In genomic region chr22:16845881-16846280, GRCh38 we compare ENCODE assay signal across 35 cellular contexts. TPM values are rescaled to one million over a fixed set of nuclear protein-coding genes. Genes with fewer than 3 reads are reported as not detected.
"Had no signal": no experiment of that assay in that cellular context is flagged by ENCODE, and none has a peak within 500 bp of the region (broad histone marks: within the 10 kb centered on the region; RNA-seq: fewer than 3 reads in every experiment).

No MANE protein-coding gene starts in this region.

- H3K27me3 Mint-ChIP-seq: progenitor cell of endocrine pancreas; stimulated activated naive B cell treated with anti-CD40 and anti-IgM and Interleukin-4, amounts not matched to agents 10 μg/mL and 1 μg/mL and 100 μg/mL, for 72 hours; type B pancreatic cell had no signal

- H3K36me3 ChIP-seq: heart left ventricle, left ventricle myocardium inferior, neural progenitor cell, ovary, right atrium auricular region, right lobe of liver, stomach, thyroid gland, vagina had no signal

- ATAC-seq: heart left ventricle; mucosa of descending colon; naive thymus-derived CD4-positive, alpha-beta T cell; stimulated activated naive B cell treated with anti-CD40 and anti-IgM and Interleukin-4, amounts not matched to agents 10 μg/mL and 1 μg/mL and 100 μg/mL, for 72 hours had no signal

- H3K4me1 Mint-ChIP-seq: immature natural killer cell, memory B cell, nephron progenitor cell, neural progenitor cell had no signal

- H3K27me3 ChIP-seq: neural progenitor cell, ovary, right atrium auricular region, right lobe of liver, stomach, testis, thyroid gland, vagina had no signal

- H3K36me3 Mint-ChIP-seq: immature natural killer cell, type B pancreatic cell had no signal

- H3K27ac Mint-ChIP-seq: immature natural killer cell; memory B cell; naive thymus-derived CD4-positive, alpha-beta T cell; nephron progenitor cell; neural progenitor cell; progenitor cell of endocrine pancreas; stimulated activated naive B cell treated with anti-CD40 and anti-IgM and Interleukin-4, amounts not matched to agents 10 μg/mL and 1 μg/mL and 100 μg/mL, for 72 hours; type B pancreatic cell had no signal

- H3K27ac ChIP-seq: heart left ventricle, left ventricle myocardium inferior, neural progenitor cell, ovary, right atrium auricular region, right lobe of liver, stomach, testis, thyroid gland, vagina had no signal

- H3K4me3 ChIP-seq: heart left ventricle, left ventricle myocardium inferior, mucosa of descending colon, neural progenitor cell, ovary, right atrium auricular region, right lobe of liver, smooth muscle cell, stomach, testis, thyroid gland, vagina had no signal

- H3K9me3 ChIP-seq: ovary, right atrium auricular region, right lobe of liver, testis, vagina had no signal

- H3K4me1 ChIP-seq: heart left ventricle, left ventricle myocardium inferior, neural progenitor cell, right atrium auricular region, right lobe of liver, stomach, testis, thyroid gland, vagina had no signal

- DNase-seq: heart left ventricle; hypothalamus; immature natural killer cell; kidney; left ventricle myocardium inferior; midbrain; mucosa of descending colon; naive thymus-derived CD4-positive, alpha-beta T cell; nephron progenitor cell; ovary; right lobe of liver; stimulated activated CD4-positive, alpha-beta T cell treated with anti-CD3 and anti-CD28 coated beads, Interleukin-1b, Interleukin-23, amount 100 ng/mL, for 48 hours; stimulated activated CD4-positive, alpha-beta T cell treated with anti-CD3 and anti-CD28 coated beads, Interleukin-2, amount 100 ng/mL, for 48 hours; stimulated activated CD4-positive, alpha-beta T cell treated with anti-CD3 and anti-CD28 coated beads, Interleukin-4, amount 100 ng/mL, for 4 hours; stimulated activated CD8-positive, alpha-beta memory T cell treated with anti-CD3 and anti-CD28 coated beads, Interleukin-4, amount 100 ng/mL, for 48 hours; stimulated activated naive B cell treated with anti-CD40 and anti-IgM and Interleukin-4, amounts not matched to agents 10 μg/mL and 1 μg/mL and 100 μg/mL, for 72 hours; stimulated activated naive CD8-positive, alpha-beta T cell treated with anti-CD3 and anti-CD28 coated beads, Interleukin-15, Interleukin-2, amounts not matched to agents 100 U/mL and 50 U/mL, for 24 hours; stomach; testis; thyroid gland had no signal

- H3K4me3 Mint-ChIP-seq: immature natural killer cell; memory B cell; naive thymus-derived CD4-positive, alpha-beta T cell; nephron progenitor cell; neural progenitor cell; stimulated activated naive B cell treated with anti-CD40 and anti-IgM and Interleukin-4, amounts not matched to agents 10 μg/mL and 1 μg/mL and 100 μg/mL, for 72 hours; type B pancreatic cell had no signal

RNA-seq across cellular contexts. Expression of gene XKR3, which starts 20.7 kb away (rescaled TPM):
- total RNA-seq: kidney; left ventricle myocardium inferior; lower leg skin; lung microvascular endothelial cell; mesenteric fat pad; mucosa of descending colon; myocyte; naive thymus-derived CD4-positive, alpha-beta T cell; omental fat pad; ovary; progenitor cell of endocrine pancreas; pulmonary artery endothelial cell; right atrium auricular region; right lobe of liver; skeletal muscle tissue; smooth muscle cell; stomach; thyroid gland; urinary bladder; vagina had no signal
